In genomic region chr13:40599722-40600121, GRCh38 we compare ENCODE assay signal across 16 cellular contexts.
A peak's percentile ranks its signal among the peaks of the same experiment; 100 is the strongest.
DNase-seq lines count a peak whose midpoint lies in the region; ATAC-seq and TF ChIP-seq lines count a peak whose summit lies in the region.
"Had no signal": no experiment of that assay in that cellular context is flagged by ENCODE, and none has a peak within 500 bp of the region (broad histone marks: within the 10 kb centered on the region; RNA-seq: fewer than 3 reads in every experiment).

No MANE protein-coding gene starts in this region.

- intact Hi-C loops in Caco-2 (cut with micrococcal nuclease; ENCODE audit: unreplicated experiment) = no loop called here

- CTCF ChIA-PET in activated CD4-positive, alpha-beta T cell treated with anti-CD3 and anti-CD28 coated beads, Interleukin-2, amount 10 ng/mL, durations not matched to agents 7 days and 5 days (lab: Charles Lee) = interaction anchor here (1.4 kb wide), 1 partner anchor 9 kb away, joined by 5 read pairs; no protein-coding TSS in a partner anchor
- CTCF ChIA-PET in Caco-2 (lab: Charles Lee) = no interaction called here

- H3K27me3 Mint-ChIP-seq in activated CD4-positive, alpha-beta T cell treated with anti-CD3 and anti-CD28 coated beads, Interleukin-2, amount 10 ng/mL, durations not matched to agents 7 days and 5 days = no peaks in the 10 kb centered on the region
- H3K27me3 Mint-ChIP-seq in stimulated activated naive B cell treated with anti-CD40 and anti-IgM and Interleukin-4, amounts not matched to agents 10 μg/mL and 1 μg/mL and 100 μg/mL, for 72 hours = no peaks in the 10 kb centered on the region
- H3K27me3 Mint-ChIP-seq in Caco-2 (ENCODE audit: insufficient read depth, unreplicated experiment) = no peaks in the 10 kb centered on the region

- H3K36me3 ChIP-seq in OCI-LY1 (ENCODE audit: insufficient read depth, low read length) (peaks cover 6% of the 10 kb centered on the region; the same call in 1 of the 2 replicates), Caco-2 (ENCODE audit: control insufficient read depth, insufficient read depth, low read length) (no peaks in the 10 kb centered on the region)
- H3K36me3 ChIP-seq in effector memory CD4-positive, alpha-beta T cell (ENCODE audit: control insufficient read depth, insufficient read depth, low read length) = no peaks in the 10 kb centered on the region
- H3K36me3 ChIP-seq: breast epithelium, thoracic aorta had no signal

- no peaks in the 10 kb centered on the region for H3K9me3 Mint-ChIP-seq in activated CD4-positive, alpha-beta T cell treated with anti-CD3 and anti-CD28 coated beads, Interleukin-2, amount 10 ng/mL, durations not matched to agents 7 days and 5 days
- peaks cover 0 to 1% of the 10 kb centered on the region in 2 donors for H3K9me3 Mint-ChIP-seq in stimulated activated naive B cell treated with anti-CD40 and anti-IgM and Interleukin-4, amounts not matched to agents 10 μg/mL and 1 μg/mL and 100 μg/mL, for 72 hours
- H3K9me3 Mint-ChIP-seq in Caco-2 (ENCODE audit: unreplicated experiment) = no peaks in the 10 kb centered on the region

- no peaks in the 10 kb centered on the region for H3K27me3 ChIP-seq in OCI-LY1 (ENCODE audit: insufficient read depth, low read length)
- H3K27me3 ChIP-seq in effector memory CD4-positive, alpha-beta T cell (replicated peaks; ENCODE audit: control insufficient read depth, insufficient read depth, low read length, poor library complexity, severe bottlenecking) = no peaks in the 10 kb centered on the region
- no peaks in the 10 kb centered on the region for H3K27me3 ChIP-seq in Caco-2 (replicated peaks; ENCODE audit: control insufficient read depth, insufficient read depth, low read length)
- H3K27me3 ChIP-seq: breast epithelium, dorsolateral prefrontal cortex had no signal

- peak overlapping the region; percentile 61 for H3K4me2 ChIP-seq in OCI-LY1 (ENCODE audit: low read length)
- H3K4me2 ChIP-seq: PC-9 had no signal

- ATAC-seq in stimulated activated naive B cell treated with anti-CD40 and anti-IgM and Interleukin-4, amounts not matched to agents 10 μg/mL and 1 μg/mL and 100 μg/mL, for 72 hours (replicated peaks) = peak; percentile 56

- H4K20me1 ChIP-seq in OCI-LY1 (ENCODE audit: insufficient read depth, low read length) = no peaks in the 10 kb centered on the region

- H3K27ac Mint-ChIP-seq in activated CD4-positive, alpha-beta T cell treated with anti-CD3 and anti-CD28 coated beads, Interleukin-2, amount 10 ng/mL, durations not matched to agents 7 days and 5 days = peak overlapping the region; percentile 55
- H3K27ac Mint-ChIP-seq in stimulated activated naive B cell treated with anti-CD40 and anti-IgM and Interleukin-4, amounts not matched to agents 10 μg/mL and 1 μg/mL and 100 μg/mL, for 72 hours = peak overlapping the region; percentile 95
- H3K27ac Mint-ChIP-seq in Caco-2 (ENCODE audit: unreplicated experiment) = no peak overlapping the region

- no peak overlapping the region for H2AFZ ChIP-seq in OCI-LY1 (ENCODE audit: low read length)
- H2AFZ ChIP-seq: PC-9 had no signal

- H3F3A ChIP-seq in OCI-LY1 (ENCODE audit: insufficient read depth, low read length) = no peaks in the 10 kb centered on the region

- peaks cover 19% of the 10 kb centered on the region for H3K36me3 Mint-ChIP-seq in activated CD4-positive, alpha-beta T cell treated with anti-CD3 and anti-CD28 coated beads, Interleukin-2, amount 10 ng/mL, durations not matched to agents 7 days and 5 days (ENCODE audit: low read depth)
- H3K36me3 Mint-ChIP-seq in stimulated activated naive B cell treated with anti-CD40 and anti-IgM and Interleukin-4, amounts not matched to agents 10 μg/mL and 1 μg/mL and 100 μg/mL, for 72 hours = peaks cover 3 to 16% of the 10 kb centered on the region in 2 donors
- peaks cover 5% of the 10 kb centered on the region for H3K36me3 Mint-ChIP-seq in Caco-2 (ENCODE audit: insufficient read depth, unreplicated experiment)

- no peaks in the 10 kb centered on the region for H3K9me2 ChIP-seq in OCI-LY1 (ENCODE audit: low read depth, low read length)

- peaks cover 100% of the 10 kb centered on the region for H3K4me1 ChIP-seq in OCI-LY1 (ENCODE audit: insufficient read depth, low read length, severe bottlenecking)
- peaks cover 33% of the 10 kb centered on the region for H3K4me1 ChIP-seq in effector memory CD4-positive, alpha-beta T cell (ENCODE audit: control insufficient read depth, insufficient read depth, low read length, poor library complexity, severe bottlenecking)
- H3K4me1 ChIP-seq in Caco-2 = peaks cover 15% of the 10 kb centered on the region

- peaks cover 100% of the 10 kb centered on the region for H3K79me2 ChIP-seq in OCI-LY1 (ENCODE audit: insufficient read depth, low read length)

- peak overlapping the region; percentile 37 for H3K4me3 ChIP-seq in OCI-LY1 (ENCODE audit: low read depth, low read length, poor library complexity, severe bottlenecking)
- no peak overlapping the region for H3K4me3 ChIP-seq in effector memory CD4-positive, alpha-beta T cell (ENCODE audit: insufficient read depth, low read depth, low read length, poor library complexity, severe bottlenecking)
- H3K4me3 ChIP-seq in Caco-2 (ENCODE audit: low read depth, low read length) = no peak overlapping the region
- H3K4me3 ChIP-seq: breast epithelium, dorsolateral prefrontal cortex, PC-9, thoracic aorta had no signal

- peak overlapping the region; percentile 83 for H3K27ac ChIP-seq in OCI-LY1 (ENCODE audit: low read depth, low read length, poor library complexity, severe bottlenecking)
- H3K27ac ChIP-seq in effector memory CD4-positive, alpha-beta T cell (ENCODE audit: insufficient read depth, low read length, poor library complexity, severe bottlenecking) = peak overlapping the region; percentile 12
- H3K27ac ChIP-seq: dorsolateral prefrontal cortex, PC-9, thoracic aorta had no signal

- DNase-seq in activated CD4-positive, alpha-beta T cell treated with anti-CD3 and anti-CD28 coated beads, Interleukin-2, amount 10 ng/mL, durations not matched to agents 7 days and 5 days = no peak
- no peak for DNase-seq in activated CD4-positive, alpha-beta T cell treated with anti-CD3 and anti-CD28 coated beads for 4 hours
- DNase-seq in effector memory CD4-positive, alpha-beta T cell = no peak
- no peak for DNase-seq in stimulated activated naive B cell treated with anti-CD40 and anti-IgM and Interleukin-4, amounts not matched to agents 10 μg/mL and 1 μg/mL and 100 μg/mL, for 72 hours
- DNase-seq in mesenteric fat pad (ENCODE audit: low spot score) (no peak), Caco-2 (no peak), NCI-H2227 (lab: John Stamatoyannopoulos, UW; ENCODE audit: unreplicated experiment) (no peak)
- DNase-seq: activated gamma-delta T cell, dorsolateral prefrontal cortex, hypothalamus, NCI-H1930, NCI-H526 treated with DMSO at 0.1 percent for 48 hours, PC-9 had no signal

- POLR2A ChIA-PET in activated CD4-positive, alpha-beta T cell treated with anti-CD3 and anti-CD28 coated beads, Interleukin-2, amount 10 ng/mL, durations not matched to agents 7 days and 5 days (lab: Charles Lee) = interaction anchor here (0.6 kb wide), 1 partner anchor 65 kb away, joined by 3 read pairs; no protein-coding TSS in a partner anchor
- POLR2A ChIA-PET in Caco-2 (lab: Charles Lee) = no interaction called here

- H3K4me3 Mint-ChIP-seq in activated CD4-positive, alpha-beta T cell treated with anti-CD3 and anti-CD28 coated beads, Interleukin-2, amount 10 ng/mL, durations not matched to agents 7 days and 5 days = no peak overlapping the region
- H3K4me3 Mint-ChIP-seq in stimulated activated naive B cell treated with anti-CD40 and anti-IgM and Interleukin-4, amounts not matched to agents 10 μg/mL and 1 μg/mL and 100 μg/mL, for 72 hours = peak overlapping the region; percentile 44 to 67
- no peak overlapping the region for H3K4me3 Mint-ChIP-seq in Caco-2 (ENCODE audit: unreplicated experiment)

- TF ChIP-seq CTCF in OCI-LY1 (IDR thresholded peaks at IDR 0.05; ENCODE audit: low read length) (no peak), Caco-2 (IDR thresholded peaks at IDR 0.05; ENCODE audit: insufficient read depth in 1 of 2, low read depth in 1 of 2, low read length in 1 of 2, severe bottlenecking in 1 of 2, unreplicated experiment in 1 of 2) (no peak)

- H3K9me3 ChIP-seq in OCI-LY1 (ENCODE audit: low read length) (no peaks in the 10 kb centered on the region), Caco-2 (no peaks in the 10 kb centered on the region)
- no peaks in the 10 kb centered on the region for H3K9me3 ChIP-seq in effector memory CD4-positive, alpha-beta T cell (ENCODE audit: control insufficient read depth, low read length)
- H3K9me3 ChIP-seq: breast epithelium, thoracic aorta had no signal

- peak overlapping the region; percentile 16; the same call in 1 of the 2 replicates for H3K9ac ChIP-seq in OCI-LY1 (ENCODE audit: low read length)

- BruUV-seq in Caco-2 (replicated peaks; lab: Mats Ljungman, UMichigan) = no TSS peak

- peaks cover 82% of the 10 kb centered on the region for H3K4me1 Mint-ChIP-seq in activated CD4-positive, alpha-beta T cell treated with anti-CD3 and anti-CD28 coated beads, Interleukin-2, amount 10 ng/mL, durations not matched to agents 7 days and 5 days
- H3K4me1 Mint-ChIP-seq in stimulated activated naive B cell treated with anti-CD40 and anti-IgM and Interleukin-4, amounts not matched to agents 10 μg/mL and 1 μg/mL and 100 μg/mL, for 72 hours = peaks cover 55 to 84% of the 10 kb centered on the region in 2 donors
- H3K4me1 Mint-ChIP-seq in Caco-2 (ENCODE audit: low read depth, unreplicated experiment) = peaks cover 33% of the 10 kb centered on the region

Comparison
In these comparisons a context has a peak if more than half of its experiments do, and no peak if none do; other contexts are left out.
1. H3K4me3 Mint-ChIP-seq: peak in stimulated activated naive B cell treated with anti-CD40 and anti-IgM and Interleukin-4, amounts not matched to agents 10 μg/mL and 1 μg/mL and 100 μg/mL, for 72 hours (2 of 2); none in activated CD4-positive, alpha-beta T cell treated with anti-CD3 and anti-CD28 coated beads, Interleukin-2, amount 10 ng/mL, durations not matched to agents 7 days and 5 days (single experiment) and Caco-2 (single experiment).